In the genomic region with DNA sequence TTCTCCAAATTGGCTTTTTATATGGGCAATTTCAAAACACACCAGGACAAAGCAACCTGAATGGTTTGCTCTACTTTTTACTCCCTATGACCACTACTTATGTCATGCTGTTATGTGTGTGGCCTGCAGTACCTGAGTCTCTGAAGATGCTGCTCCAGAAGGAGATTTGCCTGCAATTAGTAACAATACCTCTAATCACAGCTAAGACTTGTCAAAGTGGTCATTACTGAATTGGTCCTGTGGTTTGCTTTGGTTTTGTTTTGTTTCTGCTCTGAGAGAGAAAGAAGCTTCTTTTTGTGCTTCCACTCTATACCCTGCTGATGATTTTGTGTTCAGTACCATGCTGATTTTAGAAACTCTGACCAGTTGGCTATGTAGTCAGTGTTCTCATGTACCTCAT, we compare ENCODE assay signal across 18 cellular contexts. TPM values are rescaled to one million over a fixed set of nuclear protein-coding genes. Genes with fewer than 3 reads are reported as not detected.
"Had no signal": no experiment of that assay in that cellular context is flagged by ENCODE, and none has a peak within 500 bp of the region (broad histone marks: within the 10 kb centered on the region; RNA-seq: fewer than 3 reads in every experiment).

No MANE protein-coding gene starts in this region.

- H3K4me3 ChIP-seq: left ventricle myocardium inferior, lower lobe of right lung, pancreas had no signal

- FAIRE-seq: endothelial cell of umbilical vein, kidney, pancreas, small intestine had no signal

- H3K27ac ChIP-seq: foreskin keratinocyte, left ventricle myocardium inferior, lower lobe of right lung, pancreas had no signal

- H3K4me1 ChIP-seq: foreskin keratinocyte, left ventricle myocardium inferior, lower lobe of right lung, pancreas had no signal

- DNase-seq: effector CD4-positive, alpha-beta T cell; endodermal cell; erythroblast; kidney; left cardiac atrium; left ventricle myocardium inferior; lower lobe of right lung; midbrain; occipital lobe; pancreas; right cardiac atrium; small intestine; stimulated activated CD4-positive, alpha-beta T cell treated with anti-CD3 and anti-CD28 coated beads, Interleukin-12 subunit alpha, Interleukin-12 subunit beta, amount 100 ng/mL, for 4 hours; stimulated activated naive CD4-positive, alpha-beta T cell treated with Interleukin-2 at 50 U/mL for 16 hours; trophoblast cell had no signal

- H3K36me3 ChIP-seq: left ventricle myocardium inferior, pancreas had no signal

- H3K9me3 ChIP-seq: lower lobe of right lung, pancreas had no signal

- H3K27me3 ChIP-seq: foreskin keratinocyte, pancreas had no signal

RNA-seq across cellular contexts. Expression of gene HGF, which starts 25.5 kb away (rescaled TPM):
- total RNA-seq: foreskin keratinocyte, progenitor cell of endocrine pancreas had no signal
- polyA plus RNA-seq: foreskin keratinocyte had no signal
